In the genomic region with DNA sequence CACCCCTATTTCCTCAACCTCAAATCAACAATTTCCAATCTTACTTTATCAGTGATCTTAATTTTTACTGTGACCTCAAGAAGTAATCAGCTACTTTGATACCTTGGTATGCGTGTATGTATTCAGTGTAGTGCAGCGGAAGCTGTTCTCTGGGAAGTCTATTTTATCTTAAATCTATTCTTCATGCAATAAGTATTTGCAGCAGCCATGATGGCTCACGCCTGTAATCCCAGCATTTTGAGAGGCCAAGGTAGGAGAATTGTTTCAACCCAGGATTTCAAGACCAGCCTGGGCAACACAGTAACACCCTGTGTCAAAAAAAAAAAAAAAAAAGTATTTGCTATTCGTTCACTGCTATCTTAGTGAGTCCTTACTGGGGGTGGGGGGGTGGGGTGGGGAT, we compare ENCODE assay signal across 13 cellular contexts. TPM values are rescaled to one million over a fixed set of nuclear protein-coding genes. Genes with fewer than 3 reads are reported as not detected.
DNase-seq lines count a peak whose midpoint lies in the region; ATAC-seq and TF ChIP-seq lines count a peak whose summit lies in the region.
"Had no signal": no experiment of that assay in that cellular context is flagged by ENCODE, and none has a peak within 500 bp of the region (broad histone marks: within the 10 kb centered on the region; RNA-seq: fewer than 3 reads in every experiment).

No MANE protein-coding gene starts in this region.

- H3K9me3 ChIP-seq in heart right ventricle = no peaks in the 10 kb centered on the region
- no peaks in the 10 kb centered on the region for H3K9me3 ChIP-seq in neutrophil

- intact Hi-C loops in heart right ventricle (cut with DNase I) (loop anchor here in 3 of 10 donors (1.0 to 10.0 kb wide), 2 partner anchors 9 to 53 kb away; a partner anchor contains a TSS), left ventricle myocardium superior (cut with micrococcal nuclease) (no loop called here)

- no peak for TF ChIP-seq CTCF in heart right ventricle (IDR thresholded peaks at IDR 0.05)
- no peak for TF ChIP-seq CTCF in neutrophil (IDR thresholded peaks at IDR 0.05)

- peaks cover 12 to 56% (median 39%) of the 10 kb centered on the region in 9 donors for H3K4me1 ChIP-seq in heart right ventricle
- H3K4me1 ChIP-seq in neutrophil (ENCODE audit: control insufficient read depth in 1 of 2, insufficient read depth in 1 of 2, low read depth in 1 of 2, low read length in 1 of 2) = peaks cover 14 to 57% of the 10 kb centered on the region in 2 experiments

- DNase-seq in heart right ventricle = no peak
- no peak for DNase-seq in left ventricle myocardium superior
- DNase-seq in amniotic epithelial cell (ENCODE audit: low read depth) = peak; percentile 42
- DNase-seq in DMS153 (lab: John Stamatoyannopoulos, UW) = no peak
- DNase-seq: C1 segment of cervical spinal cord, GF-D8, GM23248, KBM-7, NCI-H1417, NCI-H1930 had no signal

- H3K4me3 ChIP-seq in heart right ventricle (no peak overlapping the region), neutrophil (ENCODE audit: low read depth in 1 of 2, low read length in 1 of 2) (no peak overlapping the region)
- H3K4me3 ChIP-seq: GM23248 had no signal

- H3K27me3 ChIP-seq in heart right ventricle = no peaks in the 10 kb centered on the region
- no peaks in the 10 kb centered on the region for H3K27me3 ChIP-seq in neutrophil

- H3K27ac ChIP-seq in heart right ventricle (peak overlapping the region in 9 of 10 donors; percentile 15 to 93 (median 68)), neutrophil (peak overlapping the region; percentile 68)
- H3K27ac ChIP-seq: GM23248 had no signal

- ATAC-seq in heart right ventricle (no peak), left ventricle myocardium superior (no peak), GM18870 (IDR thresholded peaks at IDR 0.05; ENCODE audit: unreplicated experiment) (no peak), HG02981 (IDR thresholded peaks at IDR 0.05; ENCODE audit: unreplicated experiment) (no peak)

- 79 to 81% methylated on average over 4 of the region's 4 CpGs for WGBS in heart right ventricle, 2 donors

- H3K36me3 ChIP-seq in heart right ventricle = peaks cover 0 to 51% (median 33%) of the 10 kb centered on the region in 9 donors
- H3K36me3 ChIP-seq in neutrophil = no peaks in the 10 kb centered on the region

RNA-seq across cellular contexts. Expression of a gene that starts 6.5 kb away (rescaled TPM):
- total RNA-seq in heart right ventricle = 100 to 1,000 TPM in 9 of 10 donors, 10 to 100 TPM in 1; 83.9 to 280 (median 159) TPM
- 10 to 100 TPM in 1 of 2 donors, 1 to 10 TPM in 1; 9.3 to 36.6 TPM for polyA plus RNA-seq in heart right ventricle
- total RNA-seq in left ventricle myocardium superior = 194 TPM

RNA-seq across cellular contexts. Expression of a gene that starts 53.1 kb away (rescaled TPM):
- total RNA-seq in heart right ventricle = 10 to 100 TPM; 12.3 to 18.0 (median 15.8) TPM
- polyA plus RNA-seq in heart right ventricle = 10 to 100 TPM in 1 of 2 donors, 1 to 10 TPM in 1; 9.9 to 14.6 TPM
- 15.1 TPM for total RNA-seq in left ventricle myocardium superior
